Comparison of ENCODE assay signal across 30 cellular contexts in genomic region chr11:82992219-82992618, GRCh38.
DNase-seq lines count a peak whose midpoint lies in the region; ATAC-seq, FAIRE-seq and TF ChIP-seq lines count a peak whose summit lies in the region.
"Had no signal": no experiment of that assay in that cellular context is flagged by ENCODE, and none has a peak within 500 bp of the region (broad histone marks: within the 10 kb centered on the region; RNA-seq: fewer than 3 reads in every experiment).

No MANE protein-coding gene starts in this region.

- H3K4me2 ChIP-seq in GM23338 = no peak overlapping the region
- H3K4me2 ChIP-seq in K562 (ENCODE audit: insufficient read depth, low read length) = no peak overlapping the region
- H3K4me2 ChIP-seq: BLaER1, hepatocyte had no signal

- no peak overlapping the region for H3K4me3 ChIP-seq in GM23338
- H3K4me3 ChIP-seq in K562 = no peak overlapping the region
- no peak overlapping the region for H3K4me3 ChIP-seq in sigmoid colon
- H3K4me3 ChIP-seq: ascending aorta, BLaER1, hepatocyte, SK-N-MC had no signal

- intact Hi-C loops in K562 (cut with micrococcal nuclease) (loop anchor here (5.0 kb wide), 2 partner anchors 85 to 125 kb away; no protein-coding TSS in a partner anchor), left cardiac atrium (cut with DNase I) (loop anchor here in 1 of 2 donors (5.0 kb wide), 1 partner anchor 75 kb away; no protein-coding TSS in a partner anchor), sigmoid colon (cut with DNase I) (loop anchor here (5.0 kb wide), 3 partner anchors 40 to 165 kb away; partner anchors contain the start of genes PCF11 and RAB30)

- TF ChIP-seq POLR2A in K562 (conservative IDR thresholded peaks at IDR 0.05) (no peak), sigmoid colon (IDR thresholded peaks at IDR 0.05) (no peak)

- TF ChIP-seq CTCF in GM23338 (conservative IDR thresholded peaks at IDR 0.05; ENCODE audit: low read depth in 2 of 2) (no peak), K562 (IDR thresholded peaks at IDR 0.05 in 2 of 3, conservative IDR thresholded peaks at IDR 0.05 in 1 of 3; ENCODE audit: insufficient read depth in 2 of 3, low read depth in 1 of 3, low read length in 3 of 3) (no peak), sigmoid colon (IDR thresholded peaks at IDR 0.05) (no peak)

- TF ChIP-seq RAD21 in K562 (CRISPR knock-in tag; conservative IDR thresholded peaks at IDR 0.05 in 1 of 2, IDR thresholded peaks at IDR 0.05 in 1 of 2) = no peak

- H3K4me1 Mint-ChIP-seq in GM23338 = peaks cover 2% of the 10 kb centered on the region; the same call in 1 of the 3 replicates

- H3F3A ChIP-seq in GM23338 (replicated peaks; ENCODE audit: low read depth) = no peaks in the 10 kb centered on the region

- H3K4me3 Mint-ChIP-seq in GM23338 = no peak overlapping the region
- H3K4me3 Mint-ChIP-seq: activated CD4-positive, alpha-beta T cell treated with anti-CD3 and anti-CD28 coated beads, Interleukin-2, amount 10 ng/mL, durations not matched to agents 24 days and 14 days; activated CD8-positive, alpha-beta memory T cell treated with anti-CD3 and anti-CD28 coated beads, Interleukin-2, amount 10 ng/mL, durations not matched to agents 7 days and 5 days; activated naive CD4-positive, alpha-beta T cell treated with anti-CD3 and anti-CD28 coated beads, Interleukin-2, amount 50 U/mL, for 24 hours; mesothelial cell of epicardium; nephron progenitor cell; T-helper 1 cell treated with Interleukin-12 subunit alpha and Interleukin-12 subunit beta and Interleukin-4 antibody, amounts not matched to agents 30 μg/mL and 1 μg/mL, for 36 hours had no signal

- H3K9me2 ChIP-seq in GM23338 (ENCODE audit: insufficient read depth) = no peaks in the 10 kb centered on the region

- H3K9me1 ChIP-seq in K562 (ENCODE audit: control insufficient read depth, insufficient read depth, low read length) = no peaks in the 10 kb centered on the region

- H3K36me3 ChIP-seq in GM23338 (ENCODE audit: insufficient read depth) = no peaks in the 10 kb centered on the region
- H3K36me3 ChIP-seq in K562 (ENCODE audit: control insufficient read depth, insufficient read depth, low read length) = no peaks in the 10 kb centered on the region
- H3K36me3 ChIP-seq in sigmoid colon = peaks cover 0 to 8% (median 2%) of the 10 kb centered on the region in 4 donors
- H3K36me3 ChIP-seq: BLaER1 had no signal

- WGBS in K562 (ENCODE audit: insufficient coverage, low coverage, missing lambda C conversion rate) = 92% methylated on average over 1 of the region's 1 CpG
- 84 to 98% methylated on average over 1 of the region's 1 CpG for WGBS in sigmoid colon, 2 donors

- H3K27me3 Mint-ChIP-seq in GM23338 (ENCODE audit: insufficient read depth, low read depth, poor library complexity) = peaks cover 4% of the 10 kb centered on the region
- H3K27me3 Mint-ChIP-seq: activated CD4-positive, alpha-beta T cell treated with anti-CD3 and anti-CD28 coated beads, Interleukin-2, amount 10 ng/mL, durations not matched to agents 24 days and 14 days; activated CD8-positive, alpha-beta memory T cell treated with anti-CD3 and anti-CD28 coated beads, Interleukin-2, amount 10 ng/mL, durations not matched to agents 7 days and 5 days; activated naive CD4-positive, alpha-beta T cell treated with anti-CD3 and anti-CD28 coated beads, Interleukin-2, amount 50 U/mL, for 24 hours had no signal

- H3K79me2 ChIP-seq in GM23338 (replicated peaks; ENCODE audit: insufficient read depth) = no peaks in the 10 kb centered on the region
- H3K79me2 ChIP-seq in K562 (ENCODE audit: control insufficient read depth, insufficient read depth, low read length) = no peaks in the 10 kb centered on the region
- H3K79me2 ChIP-seq: hepatocyte had no signal

- ATAC-seq in GM23338 (no peak), K562 (0 out of 3 replicates have a peak, but pooled peaks have one; percentile 6), left cardiac atrium (peak; percentile 79 to 90), HG02759 (IDR thresholded peaks at IDR 0.05; ENCODE audit: unreplicated experiment) (no peak)
- ATAC-seq: activated CD8-positive, alpha-beta memory T cell treated with anti-CD3 and anti-CD28 coated beads, Interleukin-2, amount 10 ng/mL, durations not matched to agents 7 days and 5 days; foreskin keratinocyte; left lobe of liver had no signal

- no peak overlapping the region for H3K27ac ChIP-seq in GM23338 (ENCODE audit: low read depth)
- H3K27ac ChIP-seq in K562 (ENCODE audit: extremely low read depth, low read depth, low read length) = no peak overlapping the region
- peak overlapping the region in 3 of 4 donors; percentile 41 to 74 (median 58) for H3K27ac ChIP-seq in sigmoid colon
- H3K27ac ChIP-seq: ascending aorta, BLaER1, foreskin keratinocyte, hepatocyte, SK-N-MC had no signal

- H3K9me3 ChIP-seq in K562 (replicated peaks; ENCODE audit: control insufficient read depth, insufficient read depth, low read depth, low read length) (no peaks in the 10 kb centered on the region), sigmoid colon (no peaks in the 10 kb centered on the region)
- H3K9me3 ChIP-seq: ascending aorta, BLaER1 had no signal

- H3K36me3 Mint-ChIP-seq in GM23338 (ENCODE audit: low read depth) = no peaks in the 10 kb centered on the region
- H3K36me3 Mint-ChIP-seq: mesothelial cell of epicardium had no signal

- H3K4me1 ChIP-seq in GM23338 (ENCODE audit: insufficient read depth) (no peaks in the 10 kb centered on the region), K562 (replicated peaks in 1 of 2; ENCODE audit: control insufficient read depth in 2 of 2, insufficient read depth in 2 of 2, low read length in 2 of 2) (peaks cover 2 to 28% of the 10 kb centered on the region in 2 experiments; a peak in 3 of 5 replicates), sigmoid colon (peaks cover 0 to 63% (median 58%) of the 10 kb centered on the region in 4 donors)

- POLR2A ChIA-PET in K562 (lab: Yijun Ruan, JAX) = interaction anchor here (1.3 kb wide), 1 partner anchor 25 kb away, joined by 3 read pairs; no protein-coding TSS in a partner anchor

- H3K9ac ChIP-seq in K562 (ENCODE audit: insufficient read depth in 1 of 2, low read depth in 2 of 2, low read length in 2 of 2) = no peak overlapping the region
- H3K9ac ChIP-seq: BLaER1 had no signal

- DNase-seq in GM23338 (ENCODE audit: low spot score) (no peak), K562 (ENCODE audit: extremely low read depth in 1 of 4, low spot score in 3 of 4) (no peak), left cardiac atrium (no peak), sigmoid colon (peak; percentile 73), OCI-M1 (lab: John Stamatoyannopoulos, UW) (no peak)
- DNase-seq in activated CD4-positive, alpha-beta T cell treated with anti-CD3 and anti-CD28 coated beads for 48 hours = no peak
- DNase-seq: ACHN; activated CD4-positive, alpha-beta T cell treated with anti-CD3 and anti-CD28 coated beads, Interleukin-2, amount 10 ng/mL, durations not matched to agents 24 days and 14 days; activated CD8-positive, alpha-beta memory T cell treated with anti-CD3 and anti-CD28 coated beads, Interleukin-2, amount 10 ng/mL, durations not matched to agents 7 days and 5 days; cerebellar nuclear complex; COR-L47; DMS79; effector CD8-positive, alpha-beta T cell; erythroblast; foreskin keratinocyte; GOT3; MV-4-11; NCI-H146; nephron progenitor cell; NK-92 treated with Interleukin-12 subunit alpha and Interleukin-12 subunit beta, amount 100 ng/mL, for 24 hours had no signal

- peak overlapping the region; percentile 74; the same call in 1 of the 2 replicates for H3K27ac Mint-ChIP-seq in GM23338
- H3K27ac Mint-ChIP-seq: activated CD4-positive, alpha-beta T cell treated with anti-CD3 and anti-CD28 coated beads, Interleukin-2, amount 10 ng/mL, durations not matched to agents 24 days and 14 days; activated CD8-positive, alpha-beta memory T cell treated with anti-CD3 and anti-CD28 coated beads, Interleukin-2, amount 10 ng/mL, durations not matched to agents 7 days and 5 days; activated naive CD4-positive, alpha-beta T cell treated with anti-CD3 and anti-CD28 coated beads, Interleukin-2, amount 50 U/mL, for 24 hours; mesothelial cell of epicardium; nephron progenitor cell; T-helper 1 cell treated with Interleukin-12 subunit alpha and Interleukin-12 subunit beta and Interleukin-4 antibody, amounts not matched to agents 30 μg/mL and 1 μg/mL, for 36 hours had no signal

- no peak for FAIRE-seq in K562 (lab: Jason Lieb, UNC)
- FAIRE-seq: RCC 7860 had no signal

- in situ Hi-C loops in K562 (cut with MboI) = no loop called here

- CTCF ChIA-PET in K562 (lab: Yijun Ruan, JAX; ENCODE audit: low intra/inter-chr PET ratio) = no interaction called here

- no TSS peak for BruUV-seq in K562 (replicated peaks; lab: Mats Ljungman, UMichigan)

- no peaks in the 10 kb centered on the region; the same call in 1 of the 2 replicates for H4K20me1 ChIP-seq in GM23338 (replicated peaks; ENCODE audit: insufficient read depth)
- H4K20me1 ChIP-seq in K562 (replicated peaks; ENCODE audit: control insufficient read depth, insufficient read depth, low read length) = no peaks in the 10 kb centered on the region

- TF ChIP-seq EP300 in K562 (IDR thresholded peaks at IDR 0.05; ENCODE audit: low read length) (no peak), sigmoid colon (IDR thresholded peaks at IDR 0.05) (no peak)

- no peaks in the 10 kb centered on the region for H3K9me3 Mint-ChIP-seq in GM23338
- H3K9me3 Mint-ChIP-seq: activated naive CD4-positive, alpha-beta T cell treated with anti-CD3 and anti-CD28 coated beads, Interleukin-2, amount 50 U/mL, for 24 hours; mesothelial cell of epicardium; nephron progenitor cell; T-helper 1 cell treated with Interleukin-12 subunit alpha and Interleukin-12 subunit beta and Interleukin-4 antibody, amounts not matched to agents 30 μg/mL and 1 μg/mL, for 36 hours had no signal

- no peak overlapping the region for H2AFZ ChIP-seq in GM23338
- H2AFZ ChIP-seq in K562 (ENCODE audit: low read depth, low read length) = peak overlapping the region; percentile 74
- H2AFZ ChIP-seq: hepatocyte had no signal

- H3K27me3 ChIP-seq in GM23338 (ENCODE audit: insufficient read depth) (no peaks in the 10 kb centered on the region), K562 (ENCODE audit: control insufficient read depth in 2 of 2, insufficient read depth in 2 of 2, low read length in 2 of 2) (no peaks in the 10 kb centered on the region), sigmoid colon (no peaks in the 10 kb centered on the region)
- H3K27me3 ChIP-seq: ascending aorta, BLaER1, foreskin keratinocyte, hepatocyte had no signal

TF ChIP-seq in K562, 482 proteins besides CTCF, POLR2A, EP300 and RAD21 (continues in another document):
- TF ChIP-seq CC2D1A (IDR thresholded peaks at IDR 0.05) (no peak), NCOA1 (IDR thresholded peaks at IDR 0.05; ENCODE audit: low read depth) (no peak)
- TF ChIP-seq, protein P1, sequence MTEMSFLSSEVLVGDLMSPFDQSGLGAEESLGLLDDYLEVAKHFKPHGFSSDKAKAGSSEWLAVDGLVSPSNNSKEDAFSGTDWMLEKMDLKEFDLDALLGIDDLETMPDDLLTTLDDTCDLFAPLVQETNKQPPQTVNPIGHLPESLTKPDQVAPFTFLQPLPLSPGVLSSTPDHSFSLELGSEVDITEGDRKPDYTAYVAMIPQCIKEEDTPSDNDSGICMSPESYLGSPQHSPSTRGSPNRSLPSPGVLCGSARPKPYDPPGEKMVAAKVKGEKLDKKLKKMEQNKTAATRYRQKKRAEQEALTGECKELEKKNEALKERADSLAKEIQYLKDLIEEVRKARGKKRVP (CRISPR knock-in tag; IDR thresholded peaks at IDR 0.05) = no peak

Comparison
In these comparisons a context has a peak if more than half of its experiments do, and no peak if none do; other contexts are left out.
1. ATAC-seq: peak in K562 (single experiment) and left cardiac atrium (2 of 2); none in GM23338 (single experiment) and HG02759 (single experiment).
2. H3K27ac ChIP-seq: peak in sigmoid colon (3 of 4); none in GM23338 (single experiment) and K562 (single experiment).